ENCODE assay signal across 15 cellular contexts in the genomic region with DNA sequence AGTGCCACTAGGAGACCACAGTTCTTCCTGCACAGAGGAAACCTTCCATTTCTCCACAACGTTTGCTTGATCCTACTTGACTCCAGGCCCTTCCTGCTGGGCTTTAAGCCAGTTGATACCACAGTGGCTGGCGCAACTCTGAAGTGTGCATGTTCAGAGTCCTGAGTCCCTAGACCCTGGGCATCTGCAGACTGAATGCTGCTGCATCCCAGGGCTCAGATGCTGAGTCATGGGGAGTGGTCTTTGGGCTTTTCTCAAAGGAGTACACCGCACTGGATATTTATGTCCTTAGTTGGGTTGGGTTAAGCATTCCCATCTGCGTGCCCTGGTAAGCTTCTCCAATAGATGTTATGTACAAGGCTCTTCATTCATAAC.
"Had no signal": no experiment of that assay in that cellular context is flagged by ENCODE, and none has a peak within 500 bp of the region (broad histone marks: within the 10 kb centered on the region; RNA-seq: fewer than 3 reads in every experiment).

No MANE protein-coding gene starts in this region.

- H3K79me2 ChIP-seq: parathyroid adenoma had no signal

- FAIRE-seq: frontal cortex had no signal

- H3K4me3 Mint-ChIP-seq: activated CD8-positive, alpha-beta T cell treated with anti-CD3 and anti-CD28 coated beads, Interleukin-2, amount 10 ng/mL, durations not matched to agents 7 days and 5 days; neural crest cell; WTC11 had no signal

- H3K4me1 ChIP-seq: esophagus squamous epithelium, left ventricle myocardium inferior, parathyroid adenoma, thyroid gland, uterus had no signal

- H3K4me1 Mint-ChIP-seq: neural crest cell had no signal

- DNase-seq: activated CD4-positive, alpha-beta T cell treated with anti-CD3 and anti-CD28 coated beads for 48 hours; activated CD8-positive, alpha-beta memory T cell treated with anti-CD3 and anti-CD28 coated beads, Interleukin-2, amount 50 U/mL, for 48 hours; activated CD8-positive, alpha-beta T cell treated with anti-CD3 and anti-CD28 coated beads, Interleukin-2, amount 10 ng/mL, durations not matched to agents 7 days and 5 days; activated naive CD4-positive, alpha-beta T cell; aorta; esophagus squamous epithelium; islet precursor cell; left ventricle myocardium inferior; thyroid gland; uterus had no signal

- H2AFZ ChIP-seq: parathyroid adenoma had no signal

- H3K36me3 ChIP-seq: esophagus squamous epithelium, left ventricle myocardium inferior, thyroid gland, uterus had no signal

- H3K4me3 ChIP-seq: esophagus squamous epithelium, left ventricle myocardium inferior, skin epidermis, thyroid gland, uterus had no signal

- H3K27ac ChIP-seq: esophagus squamous epithelium, left ventricle myocardium inferior, parathyroid adenoma, skin epidermis, thyroid gland, uterus had no signal

- ATAC-seq: activated CD8-positive, alpha-beta T cell treated with anti-CD3 and anti-CD28 coated beads, Interleukin-2, amount 10 ng/mL, durations not matched to agents 7 days and 5 days; WTC11 had no signal

- H3K27me3 ChIP-seq: esophagus squamous epithelium, thyroid gland, uterus had no signal

- H3K9me3 ChIP-seq: esophagus squamous epithelium, thyroid gland had no signal

- H3K9ac ChIP-seq: parathyroid adenoma had no signal

- H3K27ac Mint-ChIP-seq: activated CD8-positive, alpha-beta T cell treated with anti-CD3 and anti-CD28 coated beads, Interleukin-2, amount 10 ng/mL, durations not matched to agents 7 days and 5 days; WTC11 had no signal
